Comparison of ENCODE assay signal across 13 cellular contexts in the genomic region with DNA sequence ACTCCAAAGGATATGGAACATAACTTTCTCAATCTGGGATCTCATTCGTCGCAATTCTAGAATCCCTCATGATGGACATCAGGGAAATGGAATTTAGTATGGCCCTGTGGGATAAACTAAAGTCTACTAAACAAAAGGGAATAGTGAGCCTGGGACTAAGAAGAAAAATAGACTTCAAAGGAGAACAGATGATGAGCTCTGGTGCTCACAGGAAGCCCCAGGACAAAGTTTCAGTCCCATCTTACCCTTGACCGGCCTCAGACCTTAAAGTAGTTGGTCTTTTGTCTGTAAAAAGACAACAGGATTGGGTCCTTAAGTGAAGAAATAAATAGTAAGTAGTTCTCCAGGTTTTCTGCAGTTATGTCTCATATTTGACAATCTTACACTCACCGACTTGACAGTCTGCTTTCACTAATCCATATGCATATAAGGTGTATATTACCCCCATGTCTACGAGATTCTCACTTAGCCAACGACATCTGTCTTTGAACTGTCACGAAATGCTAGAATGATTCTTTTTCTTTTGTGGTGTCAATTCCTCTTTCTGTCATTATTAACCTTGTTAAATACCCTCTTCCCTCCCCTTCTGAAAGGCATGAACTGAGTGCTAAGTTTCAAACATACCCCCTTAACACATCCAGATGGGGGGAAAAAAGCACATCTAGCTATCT. TPM values are rescaled to one million over a fixed set of nuclear protein-coding genes. Genes with fewer than 3 reads are reported as not detected.
DNase-seq lines count a peak whose midpoint lies in the region; ATAC-seq and TF ChIP-seq lines count a peak whose summit lies in the region.
"Had no signal": no experiment of that assay in that cellular context is flagged by ENCODE, and none has a peak within 500 bp of the region (broad histone marks: within the 10 kb centered on the region; RNA-seq: fewer than 3 reads in every experiment).

No MANE protein-coding gene starts in this region.

- ATAC-seq in GM18499 (IDR thresholded peaks at IDR 0.05; ENCODE audit: insufficient read depth, unreplicated experiment) (peak; percentile 69), GM19397 (IDR thresholded peaks at IDR 0.05; ENCODE audit: unreplicated experiment) (peak; percentile 66), HG02840 (IDR thresholded peaks at IDR 0.05; ENCODE audit: low FRiP score, unreplicated experiment) (peak; percentile 59), HG03520 (IDR thresholded peaks at IDR 0.05; ENCODE audit: unreplicated experiment) (peak; percentile 60)
- ATAC-seq: PC-3 had no signal

- no peaks in the 10 kb centered on the region for H3K4me1 Mint-ChIP-seq in progenitor cell of endocrine pancreas (ENCODE audit: low read depth)

- H3K27ac Mint-ChIP-seq in progenitor cell of endocrine pancreas = no peak overlapping the region

- no peaks in the 10 kb centered on the region for H3K36me3 Mint-ChIP-seq in progenitor cell of endocrine pancreas (ENCODE audit: insufficient read depth)

- H3K27me3 Mint-ChIP-seq in progenitor cell of endocrine pancreas = peaks cover 24% of the 10 kb centered on the region

- H3K9me3 Mint-ChIP-seq in progenitor cell of endocrine pancreas (ENCODE audit: low read depth) = no peaks in the 10 kb centered on the region

- no peak for TF ChIP-seq CTCF in progenitor cell of endocrine pancreas (IDR thresholded peaks at IDR 0.05; ENCODE audit: unreplicated experiment)

- no peak overlapping the region for H3K4me3 Mint-ChIP-seq in progenitor cell of endocrine pancreas (ENCODE audit: low read depth)

- DNase-seq in NCI-H1417 (lab: John Stamatoyannopoulos, UW) = no peak
- DNase-seq in activated gamma-delta T cell treated with Interleukin-2 at 50 U/mL for 16 hours = no peak
- DNase-seq in progenitor cell of endocrine pancreas (ENCODE audit: low spot score, unreplicated experiment) = no peak
- DNase-seq in activated CD4-positive, alpha-beta T cell treated with anti-CD3 and anti-CD28 coated beads, Interleukin-2, amount 50 U/mL, for 4 hours = no peak
- DNase-seq: activated T-cell treated with anti-CD3 and anti-CD28 coated beads for 4 hours, BE2C, KG1, PC-3, T1000 had no signal

RNA-seq across cellular contexts. Expression of a gene that starts 10.9 kb away (rescaled TPM):
- total RNA-seq in progenitor cell of endocrine pancreas = 0.36 and 0.42 TPM in 2 replicates
- total RNA-seq: PC-3 had no signal
